17 cellular contexts compared by ENCODE assay signal in genomic region chr12:130876297-130876696, GRCh38. TPM values are rescaled to one million over a fixed set of nuclear protein-coding genes. Genes with fewer than 3 reads are reported as not detected.
A peak's percentile ranks its signal among the peaks of the same experiment; 100 is the strongest.
DNase-seq lines count a peak whose midpoint lies in the region; ATAC-seq, FAIRE-seq and TF ChIP-seq lines count a peak whose summit lies in the region.
"Had no signal": no experiment of that assay in that cellular context is flagged by ENCODE, and none has a peak within 500 bp of the region (broad histone marks: within the 10 kb centered on the region; RNA-seq: fewer than 3 reads in every experiment).

No MANE protein-coding gene starts in this region.

- SMC1A ChIA-PET in GM12878 (lab: Charles Lee; ENCODE audit: uncharacterized antibody, unreplicated experiment), result interaction anchor here (0.5 to 1.2 kb wide), 5 partner anchors 9 to 227 kb away, joined by 3 to 4 read pairs (median 3); partner anchors contain the start of gene ADGRD1

- TF ChIP-seq CTCF in MM.1S (IDR thresholded peaks at IDR 0.05; ENCODE audit: low read length) (no peak), GM12878 (IDR thresholded peaks at IDR 0.05 in 2 of 3, conservative IDR thresholded peaks at IDR 0.05 in 1 of 3; ENCODE audit: control insufficient read depth in 2 of 3, extremely low read depth in 1 of 3, insufficient read depth in 1 of 3, low read depth in 3 of 3, low read length in 3 of 3) (no peak), GM20000 (IDR thresholded peaks at IDR 0.05; ENCODE audit: extremely low read depth, missing control alignments) (no peak), prostate gland (IDR thresholded peaks at IDR 0.05) (no peak)

- H4K20me1 ChIP-seq in MM.1S (ENCODE audit: insufficient read depth, low read length) (no peaks in the 10 kb centered on the region), GM12878 (ENCODE audit: control insufficient read depth, insufficient read depth) (peaks cover 3% of the 10 kb centered on the region; the same call in 1 of the 2 replicates)

- no peak for DNase-seq in activated naive CD4-positive, alpha-beta T cell treated with anti-CD3 and anti-CD28 coated beads for 36 hours
- DNase-seq in MM.1S (no peak), GM12878 (ENCODE audit: low read depth, low spot score) (no peak), GM20000 (ENCODE audit: low spot score) (no peak), prostate gland (ENCODE audit: low spot score) (no peak)
- DNase-seq: COR-L47, DMS153, KBM-7, NCI-H1048, NCI-H1436 treated with DMSO at 0.1 percent for 48 hours, NCI-H2029 treated with DMSO at 0.1 percent for 48 hours, NCI-H748 treated with DMSO at 0.1 percent for 48 hours, PC-9 had no signal

- H3K36me3 Mint-ChIP-seq in activated naive CD4-positive, alpha-beta T cell treated with anti-CD3 and anti-CD28 coated beads, Interleukin-2, amount 50 U/mL, for 24 hours, result peaks cover 39% of the 10 kb centered on the region
- peaks cover 44% of the 10 kb centered on the region for H3K36me3 Mint-ChIP-seq in activated naive CD4-positive, alpha-beta T cell treated with anti-CD3 and anti-CD28 coated beads for 36 hours (ENCODE audit: low read depth)
- H3K36me3 Mint-ChIP-seq in stimulated activated memory B cell treated with anti-CD40 and anti-IgM and Interleukin-4, amounts not matched to agents 10 μg/mL and 1 μg/mL and 100 μg/mL, for 72 hours, result peaks cover 54% of the 10 kb centered on the region

- H3K27ac Mint-ChIP-seq in activated naive CD4-positive, alpha-beta T cell treated with anti-CD3 and anti-CD28 coated beads, Interleukin-2, amount 50 U/mL, for 24 hours, result no peak overlapping the region
- no peak overlapping the region for H3K27ac Mint-ChIP-seq in activated naive CD4-positive, alpha-beta T cell treated with anti-CD3 and anti-CD28 coated beads for 36 hours
- H3K27ac Mint-ChIP-seq in stimulated activated memory B cell treated with anti-CD40 and anti-IgM and Interleukin-4, amounts not matched to agents 10 μg/mL and 1 μg/mL and 100 μg/mL, for 72 hours, result peak overlapping the region; percentile 53

- H3K9me3 Mint-ChIP-seq in activated naive CD4-positive, alpha-beta T cell treated with anti-CD3 and anti-CD28 coated beads, Interleukin-2, amount 50 U/mL, for 24 hours, result no peaks in the 10 kb centered on the region
- H3K9me3 Mint-ChIP-seq in activated naive CD4-positive, alpha-beta T cell treated with anti-CD3 and anti-CD28 coated beads for 36 hours, result no peaks in the 10 kb centered on the region
- no peaks in the 10 kb centered on the region for H3K9me3 Mint-ChIP-seq in stimulated activated memory B cell treated with anti-CD40 and anti-IgM and Interleukin-4, amounts not matched to agents 10 μg/mL and 1 μg/mL and 100 μg/mL, for 72 hours

- peaks cover 29% of the 10 kb centered on the region for H3K4me1 ChIP-seq in MM.1S (ENCODE audit: low read length)
- peaks cover 36% of the 10 kb centered on the region for H3K4me1 ChIP-seq in GM12878 (ENCODE audit: control insufficient read depth, insufficient read depth, low read length)
- no peaks in the 10 kb centered on the region for H3K4me1 ChIP-seq in prostate gland (replicated peaks)

- no peak overlapping the region for H3K4me3 ChIP-seq in MM.1S (ENCODE audit: low read length)
- H3K4me3 ChIP-seq in GM12878, result no peak overlapping the region
- no peak overlapping the region for H3K4me3 ChIP-seq in prostate gland
- H3K4me3 ChIP-seq: PC-9, SJSA1 had no signal

- no peak for FAIRE-seq in GM12878 (lab: Jason Lieb, UNC)

- ATAC-seq in GM12878 (no peak), GM18511 (IDR thresholded peaks at IDR 0.05; ENCODE audit: unreplicated experiment) (no peak)
- no peak for ATAC-seq in stimulated activated memory B cell treated with anti-CD40 and anti-IgM and Interleukin-4, amounts not matched to agents 10 μg/mL and 1 μg/mL and 100 μg/mL, for 72 hours

- peaks cover 39% of the 10 kb centered on the region for H3F3A ChIP-seq in MM.1S (ENCODE audit: insufficient read depth, low read length)

- H3K4me1 Mint-ChIP-seq in activated naive CD4-positive, alpha-beta T cell treated with anti-CD3 and anti-CD28 coated beads, Interleukin-2, amount 50 U/mL, for 24 hours, result peaks cover 72% of the 10 kb centered on the region
- peaks cover 61% of the 10 kb centered on the region for H3K4me1 Mint-ChIP-seq in activated naive CD4-positive, alpha-beta T cell treated with anti-CD3 and anti-CD28 coated beads for 36 hours (ENCODE audit: low read depth)
- H3K4me1 Mint-ChIP-seq in stimulated activated memory B cell treated with anti-CD40 and anti-IgM and Interleukin-4, amounts not matched to agents 10 μg/mL and 1 μg/mL and 100 μg/mL, for 72 hours, result peaks cover 84% of the 10 kb centered on the region

- no peak for TF ChIP-seq RAD21 in GM12878 (IDR thresholded peaks at IDR 0.05; ENCODE audit: insufficient read depth, low read depth, low read length)

- CTCF ChIA-PET in activated naive CD4-positive, alpha-beta T cell treated with anti-CD3 and anti-CD28 coated beads for 36 hours (lab: Charles Lee), result no interaction called here
- CTCF ChIA-PET in GM12878 (lab: Yijun Ruan, JAX), result interaction anchor here (1.0 to 1.6 kb wide), 3 partner anchors 50 to 216 kb away, joined by 3 to 6 read pairs (median 3); no protein-coding TSS in a partner anchor

- POLR2A ChIA-PET in GM12878 (lab: Charles Lee), result interaction anchor here (0.6 kb wide), 1 partner anchor 14 kb away, joined by 4 read pairs; no protein-coding TSS in a partner anchor

- H3K79me2 ChIP-seq in MM.1S (ENCODE audit: low read length) (peaks cover 30% of the 10 kb centered on the region), GM12878 (ENCODE audit: control insufficient read depth, insufficient read depth, low read length) (peaks cover 51% of the 10 kb centered on the region)

- H3K9ac ChIP-seq in MM.1S (ENCODE audit: low read length) (no peak overlapping the region), GM12878 (ENCODE audit: control insufficient read depth, insufficient read depth, low read length) (no peak overlapping the region)

- H3K27ac ChIP-seq in MM.1S (ENCODE audit: low read length) (no peak overlapping the region), GM12878 (ENCODE audit: control insufficient read depth, insufficient read depth) (no peak overlapping the region), prostate gland (no peak overlapping the region)
- H3K27ac ChIP-seq: PC-9, SJSA1 had no signal

- H3K27me3 ChIP-seq in MM.1S (replicated peaks; ENCODE audit: insufficient read depth, low read length), result no peaks in the 10 kb centered on the region
- H3K27me3 ChIP-seq in GM12878 (replicated peaks in 1 of 2; ENCODE audit: control insufficient read depth in 2 of 2, insufficient read depth in 2 of 2, low read length in 1 of 2), result no peaks in the 10 kb centered on the region
- H3K27me3 ChIP-seq in prostate gland (replicated peaks; ENCODE audit: insufficient read depth), result no peaks in the 10 kb centered on the region
- H3K27me3 ChIP-seq: SJSA1 had no signal

- H3K4me2 ChIP-seq in MM.1S (ENCODE audit: low read depth, low read length) (0 out of 2 replicates have a peak overlapping the region, but pooled peaks have one; percentile 13), GM12878 (ENCODE audit: control insufficient read depth, insufficient read depth) (peak overlapping the region; percentile 11)
- H3K4me2 ChIP-seq: PC-9 had no signal

- H3K27me3 Mint-ChIP-seq in activated naive CD4-positive, alpha-beta T cell treated with anti-CD3 and anti-CD28 coated beads, Interleukin-2, amount 50 U/mL, for 24 hours, result no peaks in the 10 kb centered on the region
- no peaks in the 10 kb centered on the region for H3K27me3 Mint-ChIP-seq in activated naive CD4-positive, alpha-beta T cell treated with anti-CD3 and anti-CD28 coated beads for 36 hours (ENCODE audit: low read depth)
- H3K27me3 Mint-ChIP-seq in stimulated activated memory B cell treated with anti-CD40 and anti-IgM and Interleukin-4, amounts not matched to agents 10 μg/mL and 1 μg/mL and 100 μg/mL, for 72 hours, result no peaks in the 10 kb centered on the region

- H3K9me3 ChIP-seq in MM.1S (replicated peaks; ENCODE audit: insufficient read depth, low read length) (no peaks in the 10 kb centered on the region), GM12878 (replicated peaks; ENCODE audit: control insufficient read depth, insufficient read depth, low read length) (no peaks in the 10 kb centered on the region), prostate gland (no peaks in the 10 kb centered on the region)

- RAD21 ChIA-PET in GM12878 (lab: Charles Lee; ENCODE audit: unreplicated experiment), result interaction anchor here (0.9 kb wide), 1 partner anchor 104 kb away, joined by 3 read pairs; no protein-coding TSS in a partner anchor

- no TSS peak for BruUV-seq in GM12878 (replicated peaks; lab: Mats Ljungman, UMichigan)

- H3K36me3 ChIP-seq in MM.1S (replicated peaks; ENCODE audit: insufficient read depth, low read length), result no peaks in the 10 kb centered on the region; the same call in 1 of the 2 replicates
- H3K36me3 ChIP-seq in GM12878 (ENCODE audit: control insufficient read depth in 2 of 2, insufficient read depth in 2 of 2, low read length in 1 of 2), result peaks cover 6 to 34% of the 10 kb centered on the region in 2 experiments
- peaks cover 0 to 16% of the 10 kb centered on the region in 2 donors for H3K36me3 ChIP-seq in prostate gland

- in situ Hi-C loops in GM12878 (cut with MboI), result no loop called here

- no peak for TF ChIP-seq EP300 in GM12878 (IDR thresholded peaks at IDR 0.05; ENCODE audit: borderline replicate concordance in 1 of 2, control insufficient read depth in 1 of 2, low read depth in 2 of 2, low read length in 2 of 2)

- H2AFZ ChIP-seq in MM.1S (ENCODE audit: low read length) (no peak overlapping the region), GM12878 (ENCODE audit: control insufficient read depth, low read depth, low read length) (no peak overlapping the region)
- H2AFZ ChIP-seq: PC-9 had no signal

- H3K4me3 Mint-ChIP-seq in activated naive CD4-positive, alpha-beta T cell treated with anti-CD3 and anti-CD28 coated beads, Interleukin-2, amount 50 U/mL, for 24 hours, result peak overlapping the region; percentile 42
- no peak overlapping the region for H3K4me3 Mint-ChIP-seq in activated naive CD4-positive, alpha-beta T cell treated with anti-CD3 and anti-CD28 coated beads for 36 hours
- no peak overlapping the region for H3K4me3 Mint-ChIP-seq in stimulated activated memory B cell treated with anti-CD40 and anti-IgM and Interleukin-4, amounts not matched to agents 10 μg/mL and 1 μg/mL and 100 μg/mL, for 72 hours

- intact Hi-C loops in activated naive CD4-positive, alpha-beta T cell treated with anti-CD3 and anti-CD28 coated beads for 36 hours (cut with micrococcal nuclease), result no loop called here
- intact Hi-C loops in GM12878 (cut with micrococcal nuclease; ENCODE audit: unreplicated experiment), result no loop called here
- intact Hi-C loops in prostate gland (cut with DNase I), result no loop called here

- no peak for TF ChIP-seq POLR2A in GM12878 (IDR thresholded peaks at IDR 0.05; ENCODE audit: low read depth, low read length)
- no peak for TF ChIP-seq POLR2A in prostate gland (IDR thresholded peaks at IDR 0.05)

- no peaks in the 10 kb centered on the region for H3K9me2 ChIP-seq in MM.1S (replicated peaks; ENCODE audit: insufficient read depth, low read length)

RNA-seq across cellular contexts. Expression of gene RAN, which starts 4.4 kb away (rescaled TPM):
- total RNA-seq in activated naive CD4-positive, alpha-beta T cell treated with anti-CD3 and anti-CD28 coated beads for 36 hours, result 1,000 to 10,000 TPM; 2,370 to 2,418 TPM
- 188 and 200 TPM in 2 replicates for total RNA-seq in GM12878 (2013; cell fraction: nucleolus; rRNA removed)
- 1,598 and 2,001 TPM in 2 replicates for total RNA-seq in GM12878 (2014; rRNA removed)
- total RNA-seq in GM12878 (2014; rRNA removed; fragmentation: Illumina TruSeq; extraction: Trizol), result 1,619 and 1,657 TPM in 2 replicates
- total RNA-seq in GM12878 (2021), result 1,882 and 1,927 TPM in 2 replicates
- 1,093 TPM for polyA plus RNA-seq in GM12878 (2011; ENCODE audit: low read depth)
- polyA plus RNA-seq in GM12878 (2011; rRNA removed), result 3,769 and 4,371 TPM in 2 replicates
- polyA plus RNA-seq in GM12878 (2011; cell fraction: cytosol; rRNA removed), result 2,608 and 3,247 TPM in 2 replicates
- 1,649 and 2,165 TPM in 2 replicates for polyA plus RNA-seq in GM12878 (2011; cell fraction: nucleus; rRNA removed)
- 1,519 and 1,580 TPM in 2 replicates for polyA plus RNA-seq in GM12878 (2012)
- 2,276 and 2,670 TPM in 2 replicates for polyA plus RNA-seq in GM12878 (2014; fragmentation: Illumina TruSeq; extraction: Trizol)
- 1,000 to 10,000 TPM; 3,131 to 3,633 TPM for polyA plus RNA-seq in GM12878 (2014; fragmentation: Nextera tagmentation; extraction: Ambion mirVana)
- 2,435 and 2,587 TPM in 2 replicates for polyA plus RNA-seq in GM12878 (2014; rRNA removed)
- polyA plus RNA-seq in GM12878 (2016; fragmentation: Nextera tagmentation; extraction: Ambion mirVana), result 1,000 to 10,000 TPM; 3,103 to 3,142 TPM
- 1,704 and 2,289 TPM in 2 replicates for polyA minus RNA-seq in GM12878 (2011; rRNA and poly(A)+ RNA removed)
- polyA minus RNA-seq in GM12878 (2011; cell fraction: cytosol; rRNA and poly(A)+ RNA removed), result 413 and 516 TPM in 2 replicates
- polyA minus RNA-seq in GM12878 (2011; cell fraction: nucleus; rRNA and poly(A)+ RNA removed), result 140 and 192 TPM in 2 replicates
- 100 to 1,000 TPM; 131 to 220 TPM for total RNA-seq in prostate gland

RNA-seq across cellular contexts. Expression of gene STX2, which starts 37.2 kb away (rescaled TPM):
- 10 to 100 TPM; 10.8 to 13.6 TPM for total RNA-seq in activated naive CD4-positive, alpha-beta T cell treated with anti-CD3 and anti-CD28 coated beads for 36 hours
- total RNA-seq in GM12878 (2013; cell fraction: nucleolus; rRNA removed), result 28.7 and 37.0 TPM in 2 replicates
- total RNA-seq in GM12878 (2014; rRNA removed), result 9.1 and 11.8 TPM in 2 replicates
- total RNA-seq in GM12878 (2014; rRNA removed; fragmentation: Illumina TruSeq; extraction: Trizol), result 13.4 and 14.5 TPM in 2 replicates
- total RNA-seq in GM12878 (2021), result 11.0 and 11.3 TPM in 2 replicates
- 6.4 TPM for polyA plus RNA-seq in GM12878 (2011; ENCODE audit: low read depth)
- 22.2 and 27.3 TPM in 2 replicates for polyA plus RNA-seq in GM12878 (2011; rRNA removed)
- 9.9 and 10.7 TPM in 2 replicates for polyA plus RNA-seq in GM12878 (2011; cell fraction: cytosol; rRNA removed)
- polyA plus RNA-seq in GM12878 (2011; cell fraction: nucleus; rRNA removed), result 36.6 and 36.8 TPM in 2 replicates
- 7.3 and 8.8 TPM in 2 replicates for polyA plus RNA-seq in GM12878 (2012)
- polyA plus RNA-seq in GM12878 (2014; fragmentation: Illumina TruSeq; extraction: Trizol), result 15.4 and 18.7 TPM in 2 replicates
- 1 to 10 TPM; 6.0 to 7.8 TPM for polyA plus RNA-seq in GM12878 (2014; fragmentation: Nextera tagmentation; extraction: Ambion mirVana)
- polyA plus RNA-seq in GM12878 (2014; rRNA removed), result 12.1 and 16.2 TPM in 2 replicates
- polyA plus RNA-seq in GM12878 (2016; fragmentation: Nextera tagmentation; extraction: Ambion mirVana), result 1 to 10 TPM; 6.6 to 6.9 TPM
- 5.1 and 8.4 TPM in 2 replicates for polyA minus RNA-seq in GM12878 (2011; rRNA and poly(A)+ RNA removed)
- 4.6 and 5.5 TPM in 2 replicates for polyA minus RNA-seq in GM12878 (2011; cell fraction: cytosol; rRNA and poly(A)+ RNA removed)
- 3.5 and 5.5 TPM in 2 replicates for polyA minus RNA-seq in GM12878 (2011; cell fraction: nucleus; rRNA and poly(A)+ RNA removed)
- total RNA-seq in prostate gland, result 10 to 100 TPM in 1 of 2 donors, 1 to 10 TPM in 1; 5.3 to 11.5 TPM
